2 cellular contexts compared by ENCODE assay signal in the genomic region with DNA sequence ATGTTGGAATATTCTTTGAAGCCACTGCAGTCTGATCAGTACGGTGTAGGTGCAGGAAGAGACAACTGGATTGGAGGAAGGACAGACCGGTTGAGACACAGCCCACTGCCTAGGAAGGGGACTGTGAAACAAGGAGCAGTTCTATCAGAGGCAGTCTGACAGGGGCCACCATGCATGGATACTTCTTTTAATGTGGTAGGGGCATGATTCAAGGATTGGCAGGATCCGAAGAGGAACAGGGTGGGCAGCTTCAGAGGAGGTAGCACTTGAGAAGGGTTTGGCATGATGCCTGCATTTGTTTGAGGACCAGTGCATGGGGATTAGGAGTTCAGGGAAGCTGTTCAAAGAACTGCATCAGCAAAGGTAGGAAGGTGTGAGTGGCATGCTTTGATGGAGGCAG.
TF ChIP-seq lines count a peak whose summit lies in the region.

No MANE protein-coding gene starts in this region.

TF ChIP-seq in IMR-90, 13 proteins besides CTCF, POLR2A, EP300 and RAD21:
- no peak for TF ChIP-seq RCOR1 (IDR thresholded peaks at IDR 0.05; ENCODE audit: insufficient replicate concordance, low read length)
- no peak for TF ChIP-seq BHLHE40 (IDR thresholded peaks at IDR 0.05; ENCODE audit: low read depth, low read length)
- TF ChIP-seq CEBPB (IDR thresholded peaks at IDR 0.05; ENCODE audit: low read depth, low read length), result no peak
- TF ChIP-seq MAZ (IDR thresholded peaks at IDR 0.05; ENCODE audit: borderline replicate concordance, low read depth, low read length), result no peak
- TF ChIP-seq, protein P1, sequence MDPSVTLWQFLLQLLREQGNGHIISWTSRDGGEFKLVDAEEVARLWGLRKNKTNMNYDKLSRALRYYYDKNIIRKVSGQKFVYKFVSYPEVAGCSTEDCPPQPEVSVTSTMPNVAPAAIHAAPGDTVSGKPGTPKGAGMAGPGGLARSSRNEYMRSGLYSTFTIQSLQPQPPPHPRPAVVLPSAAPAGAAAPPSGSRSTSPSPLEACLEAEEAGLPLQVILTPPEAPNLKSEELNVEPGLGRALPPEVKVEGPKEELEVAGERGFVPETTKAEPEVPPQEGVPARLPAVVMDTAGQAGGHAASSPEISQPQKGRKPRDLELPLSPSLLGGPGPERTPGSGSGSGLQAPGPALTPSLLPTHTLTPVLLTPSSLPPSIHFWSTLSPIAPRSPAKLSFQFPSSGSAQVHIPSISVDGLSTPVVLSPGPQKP (IDR thresholded peaks at IDR 0.05; ENCODE audit: borderline replicate concordance, low read depth, low read length), result no peak
- TF ChIP-seq FOS (IDR thresholded peaks at IDR 0.05; ENCODE audit: low read depth, low read length), result no peak
- TF ChIP-seq CHD1 (IDR thresholded peaks at IDR 0.05; ENCODE audit: low read depth, low read length), result no peak
- TF ChIP-seq RFX5 (IDR thresholded peaks at IDR 0.05; ENCODE audit: low read depth, low read length), result no peak
- TF ChIP-seq NFE2L2 (IDR thresholded peaks at IDR 0.05; ENCODE audit: low read depth, low read length), result no peak
- TF ChIP-seq MXI1 (IDR thresholded peaks at IDR 0.05; ENCODE audit: borderline replicate concordance, low read depth, low read length), result no peak
- TF ChIP-seq, protein P2, sequence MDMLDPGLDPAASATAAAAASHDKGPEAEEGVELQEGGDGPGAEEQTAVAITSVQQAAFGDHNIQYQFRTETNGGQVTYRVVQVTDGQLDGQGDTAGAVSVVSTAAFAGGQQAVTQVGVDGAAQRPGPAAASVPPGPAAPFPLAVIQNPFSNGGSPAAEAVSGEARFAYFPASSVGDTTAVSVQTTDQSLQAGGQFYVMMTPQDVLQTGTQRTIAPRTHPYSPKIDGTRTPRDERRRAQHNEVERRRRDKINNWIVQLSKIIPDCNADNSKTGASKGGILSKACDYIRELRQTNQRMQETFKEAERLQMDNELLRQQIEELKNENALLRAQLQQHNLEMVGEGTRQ (IDR thresholded peaks at IDR 0.05; ENCODE audit: low read depth, low read length), result no peak
- TF ChIP-seq SMC3 (IDR thresholded peaks at IDR 0.05; ENCODE audit: low read depth, low read length), result no peak
- TF ChIP-seq MAFK (IDR thresholded peaks at IDR 0.05; ENCODE audit: low read depth, low read length), result no peak

TF ChIP-seq in K562, 482 proteins besides CTCF, POLR2A, EP300 and RAD21:
- TF ChIP-seq ILK (tag; IDR thresholded peaks at IDR 0.05; ENCODE audit: borderline replicate concordance, low read depth) (no peak), SRSF7 (optimal IDR thresholded peaks at IDR 0.05; ENCODE audit: low read depth, low read length) (no peak), NFIC (IDR thresholded peaks at IDR 0.05) (peak; percentile 25; the same call in 1 of the 2 replicates), NR4A1 (CRISPR knock-in tag; IDR thresholded peaks at IDR 0.05) (no peak), NR4A1 (tag; IDR thresholded peaks at IDR 0.05) (no peak)
- TF ChIP-seq, protein P1 (CRISPR knock-in tag; IDR thresholded peaks at IDR 0.05), result no peak
